23 cellular contexts compared by ENCODE assay signal in genomic region chr13:106555631-106556328, GRCh38. TPM values are rescaled to one million over a fixed set of nuclear protein-coding genes. Genes with fewer than 3 reads are reported as not detected.
DNase-seq lines count a peak whose midpoint lies in the region; ATAC-seq, FAIRE-seq and TF ChIP-seq lines count a peak whose summit lies in the region.
"Had no signal": no experiment of that assay in that cellular context is flagged by ENCODE, and none has a peak within 500 bp of the region (broad histone marks: within the 10 kb centered on the region; RNA-seq: fewer than 3 reads in every experiment).

No MANE protein-coding gene starts in this region.

- peaks cover 3% of the 10 kb centered on the region for H3K4me1 ChIP-seq in CD4-positive, CD25-positive, alpha-beta regulatory T cell (ENCODE audit: control insufficient read depth, insufficient read depth, low read length, poor library complexity, severe bottlenecking)
- H3K4me1 ChIP-seq in Karpas-422 (ENCODE audit: low read length): peaks cover 23% of the 10 kb centered on the region

- H3K36me3 ChIP-seq in CD4-positive, CD25-positive, alpha-beta regulatory T cell (ENCODE audit: control insufficient read depth, insufficient read depth, low read length): peaks cover 81% of the 10 kb centered on the region
- H3K36me3 ChIP-seq in Karpas-422 (ENCODE audit: insufficient read depth, low read length) (peaks cover 91% of the 10 kb centered on the region), brain microvascular endothelial cell (replicated peaks) (peaks cover 31% of the 10 kb centered on the region)

- H4K20me1 ChIP-seq in Karpas-422 (ENCODE audit: insufficient read depth, low read depth, low read length): peaks cover 86% of the 10 kb centered on the region

- H3K27me3 ChIP-seq in CD4-positive, CD25-positive, alpha-beta regulatory T cell (ENCODE audit: control insufficient read depth, insufficient read depth, low read length): no peaks in the 10 kb centered on the region
- H3K27me3 ChIP-seq in Karpas-422 (ENCODE audit: low read length) (no peaks in the 10 kb centered on the region), brain microvascular endothelial cell (replicated peaks) (no peaks in the 10 kb centered on the region)
- H3K27me3 ChIP-seq: body of pancreas, gastrocnemius medialis had no signal

- H3K9me2 ChIP-seq in Karpas-422 (replicated peaks; ENCODE audit: insufficient read depth, low read length): no peaks in the 10 kb centered on the region

- no peak for DNase-seq in CD4-positive, CD25-positive, alpha-beta regulatory T cell
- DNase-seq in Karpas-422 (peak; percentile 5), brain microvascular endothelial cell (no peak), mesothelial cell of epicardium (ENCODE audit: low spot score in 2 of 2, unreplicated experiment in 2 of 2) (no peak), urothelium cell line (ENCODE audit: low spot score) (no peak), glutamatergic neuron (no peak), NCI-H524 (lab: John Stamatoyannopoulos, UW) (no peak)
- DNase-seq: activated naive CD4-positive, alpha-beta T cell treated with anti-CD3 and anti-CD28 coated beads, Interleukin-2, amount 10 ng/mL, durations not matched to agents 7 days and 5 days; activated T-cell treated with anti-CD3 and anti-CD28 coated beads for 4 hours; body of pancreas; CD8-positive, alpha-beta memory T cell; cortex of kidney; gastrocnemius medialis; KG1; NCI-H2081; stimulated activated CD4-positive, alpha-beta T cell treated with anti-CD3 and anti-CD28 coated beads, Interleukin-4, amount 100 ng/mL, for 24 hours; substantia nigra; T-cell had no signal

- H3K4me3 Mint-ChIP-seq in CD4-positive, CD25-positive, alpha-beta regulatory T cell: no peak overlapping the region
- H3K4me3 Mint-ChIP-seq in mesothelial cell of epicardium: no peak overlapping the region
- no peak overlapping the region for H3K4me3 Mint-ChIP-seq in glutamatergic neuron (ENCODE audit: unreplicated experiment)
- H3K4me3 Mint-ChIP-seq: activated naive CD4-positive, alpha-beta T cell treated with anti-CD3 and anti-CD28 coated beads, Interleukin-2, amount 10 ng/mL, durations not matched to agents 7 days and 5 days; nephron; T-cell had no signal

- ATAC-seq in CD4-positive, CD25-positive, alpha-beta regulatory T cell (ENCODE audit: low read depth in 2 of 2): no peak
- ATAC-seq in HG03095 (IDR thresholded peaks at IDR 0.05; ENCODE audit: unreplicated experiment): no peak
- ATAC-seq: body of pancreas, gastrocnemius medialis, T-cell had no signal

- H3K4me3 ChIP-seq in CD4-positive, CD25-positive, alpha-beta regulatory T cell (ENCODE audit: low read depth, low read length): no peak overlapping the region
- no peak overlapping the region for H3K4me3 ChIP-seq in Karpas-422 (ENCODE audit: low read length)
- no peak overlapping the region for H3K4me3 ChIP-seq in brain microvascular endothelial cell (ENCODE audit: low read depth, low read length)
- H3K4me3 ChIP-seq: body of pancreas, gastrocnemius medialis, smooth muscle cell had no signal

- no peaks in the 10 kb centered on the region for H3K27me3 Mint-ChIP-seq in CD4-positive, CD25-positive, alpha-beta regulatory T cell
- H3K27me3 Mint-ChIP-seq in mesothelial cell of epicardium (ENCODE audit: low read depth): no peaks in the 10 kb centered on the region
- H3K27me3 Mint-ChIP-seq in glutamatergic neuron (ENCODE audit: unreplicated experiment): no peaks in the 10 kb centered on the region
- H3K27me3 Mint-ChIP-seq: activated naive CD4-positive, alpha-beta T cell treated with anti-CD3 and anti-CD28 coated beads, Interleukin-2, amount 10 ng/mL, durations not matched to agents 7 days and 5 days; CD8-positive, alpha-beta memory T cell; progenitor cell of endocrine pancreas; T-cell had no signal

- H2AFZ ChIP-seq in Karpas-422 (ENCODE audit: low read length): no peak overlapping the region

- in situ Hi-C loops in brain microvascular endothelial cell (cut with HindIII; ENCODE audit: low pct_ligation_motif_present, low sequenced_read_pairs): no loop called here

- peaks cover 49 to 74% (median 52%) of the 10 kb centered on the region in 4 donors for H3K4me1 Mint-ChIP-seq in CD4-positive, CD25-positive, alpha-beta regulatory T cell
- H3K4me1 Mint-ChIP-seq in mesothelial cell of epicardium (peaks cover 15% of the 10 kb centered on the region), glutamatergic neuron (ENCODE audit: low read depth, unreplicated experiment) (peaks cover 6% of the 10 kb centered on the region)

- no peak overlapping the region for H3K27ac ChIP-seq in CD4-positive, CD25-positive, alpha-beta regulatory T cell (ENCODE audit: insufficient read depth, low read length, poor library complexity, severe bottlenecking)
- H3K27ac ChIP-seq in Karpas-422 (ENCODE audit: low read length) (no peak overlapping the region), brain microvascular endothelial cell (peak overlapping the region; percentile 9)
- H3K27ac ChIP-seq: body of pancreas, RWPE1 had no signal

- peaks cover 99% of the 10 kb centered on the region for H3K79me2 ChIP-seq in Karpas-422 (ENCODE audit: low read length)

- H3K9me3 ChIP-seq in CD4-positive, CD25-positive, alpha-beta regulatory T cell (ENCODE audit: control insufficient read depth in 2 of 2, low read length in 2 of 2): no peaks in the 10 kb centered on the region
- H3K9me3 ChIP-seq in Karpas-422 (ENCODE audit: low read length): no peaks in the 10 kb centered on the region
- H3K9me3 ChIP-seq: body of pancreas, gastrocnemius medialis had no signal

- H3K9ac ChIP-seq in Karpas-422 (ENCODE audit: low read length): no peak overlapping the region

- no peak overlapping the region for H3K4me2 ChIP-seq in Karpas-422 (ENCODE audit: low read depth, low read length, poor library complexity, severe bottlenecking)
- H3K4me2 ChIP-seq: smooth muscle cell had no signal

- TF ChIP-seq CTCF in brain microvascular endothelial cell (IDR thresholded peaks at IDR 0.05; ENCODE audit: low read depth, low read length, missing control alignments): no peak
- TF ChIP-seq CTCF in mesothelial cell of epicardium (IDR thresholded peaks at IDR 0.05; ENCODE audit: unreplicated experiment): no peak
- no peak for TF ChIP-seq CTCF in glutamatergic neuron (IDR thresholded peaks at IDR 0.05; ENCODE audit: partially characterized antibody, unreplicated experiment)

- H3K9me3 Mint-ChIP-seq in CD4-positive, CD25-positive, alpha-beta regulatory T cell: no peaks in the 10 kb centered on the region
- H3K9me3 Mint-ChIP-seq in mesothelial cell of epicardium: no peaks in the 10 kb centered on the region
- peaks cover 2% of the 10 kb centered on the region for H3K9me3 Mint-ChIP-seq in glutamatergic neuron (ENCODE audit: unreplicated experiment)
- H3K9me3 Mint-ChIP-seq: activated naive CD4-positive, alpha-beta T cell treated with anti-CD3 and anti-CD28 coated beads, Interleukin-2, amount 10 ng/mL, durations not matched to agents 7 days and 5 days; CD8-positive, alpha-beta memory T cell; nephron; T-cell had no signal

- peaks cover 57% of the 10 kb centered on the region for H3K36me3 Mint-ChIP-seq in CD4-positive, CD25-positive, alpha-beta regulatory T cell
- H3K36me3 Mint-ChIP-seq in mesothelial cell of epicardium: peaks cover 56% of the 10 kb centered on the region
- H3K36me3 Mint-ChIP-seq in glutamatergic neuron (ENCODE audit: unreplicated experiment): no peaks in the 10 kb centered on the region

- H3K27ac Mint-ChIP-seq in CD4-positive, CD25-positive, alpha-beta regulatory T cell: peak overlapping the region in 2 of 3 donors; percentile 2 to 67
- H3K27ac Mint-ChIP-seq in mesothelial cell of epicardium: peak overlapping the region; percentile 7
- H3K27ac Mint-ChIP-seq in glutamatergic neuron (ENCODE audit: unreplicated experiment): no peak overlapping the region
- H3K27ac Mint-ChIP-seq: activated naive CD4-positive, alpha-beta T cell treated with anti-CD3 and anti-CD28 coated beads, Interleukin-2, amount 10 ng/mL, durations not matched to agents 7 days and 5 days; nephron; progenitor cell of endocrine pancreas; T-cell had no signal

- no peak for FAIRE-seq in urothelium cell line (lab: Jason Lieb, UNC)

RNA-seq across cellular contexts. Expression of gene ARGLU1, which starts 12.2 kb away (rescaled TPM):
- 235 TPM for total RNA-seq in CD4-positive, CD25-positive, alpha-beta regulatory T cell
- polyA plus RNA-seq in CD4-positive, CD25-positive, alpha-beta regulatory T cell: 10 to 100 TPM; 25.7 to 43.1 (median 31.9) TPM
- total RNA-seq in Karpas-422 (2014; rRNA removed; shearing (Covaris generic); ENCODE audit: low replicate concordance): 106 and 147 TPM in 2 replicates
- total RNA-seq in mesothelial cell of epicardium (231 to 235 TPM (median 233 TPM) in 3 replicates), glutamatergic neuron (ENCODE audit: unreplicated experiment) (129 TPM)

RNA-seq across cellular contexts. Expression of gene EFNB2, which starts 20.3 kb away (rescaled TPM):
- 0.49 TPM for total RNA-seq in CD4-positive, CD25-positive, alpha-beta regulatory T cell
- under 1 TPM in 2 of 4 donors, not detected in 2; 0.20 to 0.27 TPM for polyA plus RNA-seq in CD4-positive, CD25-positive, alpha-beta regulatory T cell
- total RNA-seq in Karpas-422 (2014; rRNA removed; shearing (Covaris generic); ENCODE audit: low replicate concordance): 0.07 TPM in 1 of 2 replicates, not detected in the other
- 197 to 211 TPM (median 202 TPM) in 3 replicates for total RNA-seq in mesothelial cell of epicardium
- 51.1 TPM for total RNA-seq in glutamatergic neuron (ENCODE audit: unreplicated experiment)

Comparison
In these comparisons a context has a peak if more than half of its experiments do, and no peak if none do; other contexts are left out.
1. RNA of gene EFNB2, which starts 20.3 kb away (total RNA-seq): 197 to 211 TPM in mesothelial cell of epicardium and 51.1 TPM in glutamatergic neuron (single experiment); 0.49 TPM in CD4-positive, CD25-positive, alpha-beta regulatory T cell (single experiment) and 0.07 TPM in Karpas-422; every median in the first group is over 10 times any median in the second.